ENCODE assay signal across 8 cellular contexts in genomic region chr3:105366302-105367062, GRCh38. TPM values are rescaled to one million over a fixed set of nuclear protein-coding genes. Genes with fewer than 3 reads are reported as not detected.
A peak's percentile ranks its signal among the peaks of the same experiment; 100 is the strongest.
DNase-seq lines count a peak whose midpoint lies in the region; ATAC-seq and TF ChIP-seq lines count a peak whose summit lies in the region.

Gene ALCAM (plus strand): TSS chr3:105366909.

- TF ChIP-seq CTCF in BJ (IDR thresholded peaks at IDR 0.05; ENCODE audit: insufficient read depth, low read depth, low read length) (peak; percentile 75), colonic mucosa (IDR thresholded peaks at IDR 0.05) (peak; percentile 27)

- H3K27me3 ChIP-seq in BJ (ENCODE audit: control insufficient read depth, insufficient read depth, low read length) (no peaks in the 10 kb centered on the region), colonic mucosa (no peaks in the 10 kb centered on the region), layer of hippocampus (ENCODE audit: control insufficient read depth, insufficient read depth, low read length) (no peaks in the 10 kb centered on the region)

- no peaks in the 10 kb centered on the region for H3K36me3 ChIP-seq in BJ (ENCODE audit: control insufficient read depth, insufficient read depth, low read length)
- H3K36me3 ChIP-seq in colonic mucosa, result no peaks in the 10 kb centered on the region

- H3K27ac ChIP-seq in colonic mucosa (peak within 1 kb of the TSS; percentile 91), layer of hippocampus (ENCODE audit: low read depth, low read length) (peak within 1 kb of the TSS; percentile 94)

- H3K27ac Mint-ChIP-seq in activated CD4-positive, alpha-beta T cell treated with anti-CD3 and anti-CD28 coated beads for 36 hours, result peak within 1 kb of the TSS; percentile 99

- ATAC-seq in HG03432 (IDR thresholded peaks at IDR 0.05; ENCODE audit: unreplicated experiment), result peak; percentile 61
- peak; percentile 64 for ATAC-seq in activated CD4-positive, alpha-beta T cell treated with anti-CD3 and anti-CD28 coated beads for 36 hours

- CTCF ChIA-PET in BJ (lab: Yijun Ruan, JAX), result interaction anchor here (0.7 to 4.7 kb wide), 15 partner anchors 10 to 802 kb away, joined by 3 to 30 read pairs (median 4); no protein-coding TSS in a partner anchor
- CTCF ChIA-PET in activated CD4-positive, alpha-beta T cell treated with anti-CD3 and anti-CD28 coated beads for 36 hours (lab: Charles Lee), result interaction anchor here (1.0 kb wide), 1 partner anchor 11 kb away, joined by 3 read pairs; no protein-coding TSS in a partner anchor

- H3K4me1 Mint-ChIP-seq in activated CD4-positive, alpha-beta T cell treated with anti-CD3 and anti-CD28 coated beads for 36 hours, result peaks cover 43% of the 10 kb centered on the region

- POLR2A ChIA-PET in BJ (lab: Charles Lee), result interaction anchor here (0.5 to 0.7 kb wide), 2 partner anchors 481 to 704 kb away, joined by 3 to 6 read pairs; no protein-coding TSS in a partner anchor
- POLR2A ChIA-PET in activated CD4-positive, alpha-beta T cell treated with anti-CD3 and anti-CD28 coated beads for 36 hours (lab: Charles Lee), result interaction anchor here (1.7 kb wide), 1 partner anchor 502 kb away, joined by 5 read pairs; the partner anchor contains the start of gene CBLB

- H3K4me3 Mint-ChIP-seq in activated CD4-positive, alpha-beta T cell treated with anti-CD3 and anti-CD28 coated beads for 36 hours, result peak within 1 kb of the TSS; percentile 94

- H3K36me3 Mint-ChIP-seq in activated CD4-positive, alpha-beta T cell treated with anti-CD3 and anti-CD28 coated beads for 36 hours (ENCODE audit: low read depth), result no peaks in the 10 kb centered on the region

- no peaks in the 10 kb centered on the region for H3K9me3 Mint-ChIP-seq in activated CD4-positive, alpha-beta T cell treated with anti-CD3 and anti-CD28 coated beads for 36 hours (ENCODE audit: low read depth)

- TF ChIP-seq POLR2A in GM19193 (IDR thresholded peaks at IDR 0.05; ENCODE audit: extremely low read depth, insufficient read depth, insufficient read length), result peak; percentile 68

- peaks cover 23% of the 10 kb centered on the region for H3K27me3 Mint-ChIP-seq in activated CD4-positive, alpha-beta T cell treated with anti-CD3 and anti-CD28 coated beads for 36 hours

- H3K4me1 ChIP-seq in colonic mucosa, result no peaks in the 10 kb centered on the region

- DNase-seq in BJ (ENCODE audit: low read depth) (peak; percentile 91), NCI-H510A (lab: John Stamatoyannopoulos, UW) (peak; percentile 86), colonic mucosa (peak; percentile 94)
- DNase-seq in activated CD4-positive, alpha-beta T cell treated with anti-CD3 and anti-CD28 coated beads for 36 hours, result peak; percentile 92
- DNase-seq in stimulated activated CD4-positive, alpha-beta T cell treated with anti-CD3 and anti-CD28 coated beads, Interleukin-1b, Interleukin-23, amount 100 ng/mL, for 4 hours (ENCODE audit: low read depth in 2 of 2), result peak; percentile 59 to 73

- H3K4me3 ChIP-seq in BJ (ENCODE audit: low read depth, low read length), result peak within 1 kb of the TSS; percentile 68
- H3K4me3 ChIP-seq in colonic mucosa, result peak within 1 kb of the TSS; percentile 70

- H3K9me3 ChIP-seq in colonic mucosa, result no peaks in the 10 kb centered on the region

- peak within 1 kb of the TSS; percentile 73 to 90 for H3K9ac ChIP-seq in colonic mucosa (ENCODE audit: low read depth in 2 of 2, low read length in 2 of 2)

- intact Hi-C loops in activated CD4-positive, alpha-beta T cell treated with anti-CD3 and anti-CD28 coated beads for 36 hours (cut with DNase I, micrococcal nuclease), result loop anchor here (1.0 to 10.0 kb wide), 16 partner anchors 310 to 1264 kb away; partner anchors contain the start of gene CBLB (in 1 of the 2)
- intact Hi-C loops in colonic mucosa (cut with DNase I), result loop anchor here (10.0 kb wide), 2 partner anchors 158 to 772 kb away; no protein-coding TSS in a partner anchor

RNA-seq across cellular contexts. Expression of gene ALCAM, which starts in this region (rescaled TPM):
- 89.5 and 157 TPM in 2 replicates for polyA plus RNA-seq in BJ (2011; rRNA removed)
- polyA minus RNA-seq in BJ (2011; rRNA and poly(A)+ RNA removed), result 50.5 and 55.6 TPM in 2 replicates
- total RNA-seq in activated CD4-positive, alpha-beta T cell treated with anti-CD3 and anti-CD28 coated beads for 36 hours, result 10 to 100 TPM; 22.0 TPM
- 10 to 100 TPM; 17.8 to 29.6 TPM for total RNA-seq in colonic mucosa

Comparison
In these comparisons a context has a peak if more than half of its experiments do, and no peak if none do; other contexts are left out.
1. Peak in every context shown above with its lines: DNase-seq, ATAC-seq, H3K4me3 ChIP-seq and H3K27ac ChIP-seq.